Comparison of ENCODE assay signal across 23 cellular contexts in genomic region chr12:16594796-16595195, GRCh38. TPM values are rescaled to one million over a fixed set of nuclear protein-coding genes. Genes with fewer than 3 reads are reported as not detected.
DNase-seq lines count a peak whose midpoint lies in the region; ATAC-seq, FAIRE-seq and TF ChIP-seq lines count a peak whose summit lies in the region.
"Had no signal": no experiment of that assay in that cellular context is flagged by ENCODE, and none has a peak within 500 bp of the region (broad histone marks: within the 10 kb centered on the region; RNA-seq: fewer than 3 reads in every experiment).

No MANE protein-coding gene starts in this region.

- intact Hi-C loops in dorsolateral prefrontal cortex (cut with DNase I): no loop called here
- intact Hi-C loops in kidney (cut with DNase I): no loop called here
- intact Hi-C loops in Right ventricle myocardium superior (cut with DNase I): no loop called here

- H3K56ac ChIP-seq in H9 (ENCODE audit: insufficient read length, low read depth, low read length): no peak overlapping the region

- FAIRE-seq in A204.1 (lab: Jason Lieb, UNC) (peak; percentile 76), A549 (lab: Jason Lieb, UNC) (no peak), kidney (lab: Jason Lieb, UNC) (peak; percentile 59)
- FAIRE-seq: GM12891, GM18507, H54 had no signal

- H3K9ac ChIP-seq in kidney (ENCODE audit: low read length in 2 of 2) (no peak overlapping the region), H9 (ENCODE audit: extremely low read depth, insufficient read length, low read length) (no peak overlapping the region)

- no peak overlapping the region for H3K14ac ChIP-seq in H9 (ENCODE audit: insufficient read depth, low read length)

- TF ChIP-seq CTCF in A549 (IDR thresholded peaks at IDR 0.05) (no peak), dorsolateral prefrontal cortex (IDR thresholded peaks at IDR 0.05 in 54 of 56, conservative IDR thresholded peaks at IDR 0.05 in 2 of 56; ENCODE audit: low read depth in 1 of 56, partially characterized antibody in 56 of 56) (no peak), kidney (IDR thresholded peaks at IDR 0.05; ENCODE audit: borderline replicate concordance, extremely low read depth, insufficient read depth) (no peak), H9 (conservative IDR thresholded peaks at IDR 0.05) (no peak)

- no peak overlapping the region for H4K8ac ChIP-seq in H9 (replicated peaks; ENCODE audit: insufficient read length, low read depth, low read length)

- H2AFZ ChIP-seq in H9 (ENCODE audit: low read length): no peak overlapping the region
- H2AFZ ChIP-seq: GM23338 had no signal

- no peak overlapping the region for H2BK20ac ChIP-seq in H9 (ENCODE audit: low read depth, low read length, poor library complexity, severe bottlenecking)

- no peak overlapping the region for H2BK12ac ChIP-seq in H9 (ENCODE audit: insufficient read length, low read depth, low read length)

- no peaks in the 10 kb centered on the region; a peak in 1 of 7 replicates for H3K36me3 Mint-ChIP-seq in H9 (ENCODE audit: insufficient read depth in 1 of 3, low read depth in 3 of 3)
- H3K36me3 Mint-ChIP-seq: CD4-positive, alpha-beta memory T cell had no signal

- TF ChIP-seq EP300 in A549 (IDR thresholded peaks at IDR 0.05): no peak

- H3K4me1 ChIP-seq in A549 (no peaks in the 10 kb centered on the region), kidney (ENCODE audit: control insufficient read depth in 1 of 2, insufficient read depth in 1 of 2, low read depth in 1 of 2, low read length in 2 of 2) (no peaks in the 10 kb centered on the region), H9 (ENCODE audit: insufficient read depth, low read length) (no peaks in the 10 kb centered on the region; the same call in 1 of the 2 replicates)

- no peak overlapping the region for H4K91ac ChIP-seq in H9 (ENCODE audit: insufficient read length, low read depth, low read length)

- H3K23me2 ChIP-seq in H9 (ENCODE audit: insufficient read length, low read depth, low read length, poor library complexity, severe bottlenecking): no peaks in the 10 kb centered on the region

- H3K27me3 ChIP-seq in dorsolateral prefrontal cortex (no peaks in the 10 kb centered on the region), H9 (ENCODE audit: insufficient read depth, low read length) (no peaks in the 10 kb centered on the region)

- no peak overlapping the region for H4K5ac ChIP-seq in H9 (ENCODE audit: insufficient read length, low read depth, low read length)

- H3K27ac Mint-ChIP-seq in H9: no peak overlapping the region
- H3K27ac Mint-ChIP-seq: CD4-positive, alpha-beta memory T cell; GM23338 had no signal

- H3K27me3 Mint-ChIP-seq in H9 (ENCODE audit: low read depth): no peaks in the 10 kb centered on the region
- H3K27me3 Mint-ChIP-seq: CD4-positive, alpha-beta memory T cell had no signal

- no peak overlapping the region for H2BK120ac ChIP-seq in H9 (ENCODE audit: low read depth, low read length, poor library complexity, severe bottlenecking)

- H3K23ac ChIP-seq in H9 (ENCODE audit: insufficient read length, low read depth, low read length): no peak overlapping the region

- TF ChIP-seq RAD21 in A549 (conservative IDR thresholded peaks at IDR 0.05 in 1 of 2, IDR thresholded peaks at IDR 0.05 in 1 of 2): no peak

- POLR2A ChIA-PET in A549 (lab: Yijun Ruan, JAX): no interaction called here

- ATAC-seq in A549: no peak
- no peak for ATAC-seq in Right ventricle myocardium superior (ENCODE audit: poor library complexity)
- ATAC-seq: GM23338 had no signal

- H3K27ac ChIP-seq in A549 (no peak overlapping the region), dorsolateral prefrontal cortex (peak overlapping the region in 39 of 59 donors; percentile 6 to 95 (median 62)), kidney (ENCODE audit: low read depth in 2 of 2, low read length in 2 of 2) (no peak overlapping the region), H9 (ENCODE audit: insufficient read length, low read depth, low read length) (no peak overlapping the region)

- H2BK15ac ChIP-seq in H9 (ENCODE audit: low read depth, low read length): no peak overlapping the region

- H3K4me3 ChIP-seq in A549: no peak overlapping the region
- H3K4me3 ChIP-seq in dorsolateral prefrontal cortex: peak overlapping the region in 21 of 59 donors; percentile 6 to 85 (median 27)
- no peak overlapping the region for H3K4me3 ChIP-seq in kidney (ENCODE audit: low read length in 2 of 2)
- H3K4me3 ChIP-seq: GM23338 had no signal

- no peaks in the 10 kb centered on the region for H3K79me2 ChIP-seq in H9 (ENCODE audit: insufficient read depth, low read length)

- H3K4me3 Mint-ChIP-seq in H9: no peak overlapping the region
- H3K4me3 Mint-ChIP-seq: CD4-positive, alpha-beta memory T cell; GM23338 had no signal

- no peak overlapping the region for H3K4ac ChIP-seq in H9 (ENCODE audit: low read depth, low read length)

- H3K4me1 Mint-ChIP-seq in H9: peaks cover 5 to 14% of the 10 kb centered on the region in 2 experiments
- H3K4me1 Mint-ChIP-seq: CD4-positive, alpha-beta memory T cell had no signal

- H3K9me3 ChIP-seq in A549 (no peaks in the 10 kb centered on the region), kidney (ENCODE audit: control insufficient read depth in 1 of 2, low read length in 2 of 2) (no peaks in the 10 kb centered on the region), H9 (ENCODE audit: control insufficient read depth, low read depth, low read length) (no peaks in the 10 kb centered on the region)

- no peaks in the 10 kb centered on the region for H4K20me1 ChIP-seq in H9 (ENCODE audit: control insufficient read depth, insufficient read depth, insufficient read length)

- H3K18ac ChIP-seq in H9 (ENCODE audit: insufficient read length, low read depth, low read length): no peak overlapping the region

- no peaks in the 10 kb centered on the region for H3K79me1 ChIP-seq in H9 (ENCODE audit: insufficient read depth, low read depth, low read length, poor library complexity, severe bottlenecking)

- H3K36me3 ChIP-seq in kidney (ENCODE audit: control insufficient read depth in 1 of 2, insufficient read depth in 2 of 2, low read length in 2 of 2): no peaks in the 10 kb centered on the region

- no peaks in the 10 kb centered on the region; a peak in 1 of 5 replicates for H3K9me3 Mint-ChIP-seq in H9
- H3K9me3 Mint-ChIP-seq: GM23338 had no signal

- CTCF ChIA-PET in A549 (lab: Yijun Ruan, JAX): no interaction called here

- H2BK5ac ChIP-seq in H9 (ENCODE audit: insufficient read length, low read length): no peak overlapping the region

- H3T11ph ChIP-seq in H9 (ENCODE audit: low read length): no peak overlapping the region

- DNase-seq in A549 (ENCODE audit: low read depth in 1 of 2, low spot score in 1 of 2) (no peak), dorsolateral prefrontal cortex (no peak), kidney (no peak), AG08395 (ENCODE audit: low spot score) (no peak), NCI-H2171 (lab: John Stamatoyannopoulos, UW) (no peak), H9 (no peak), Right ventricle myocardium superior (no peak)
- DNase-seq: ACHN; C1 segment of cervical spinal cord; Calu3; CD4-positive, alpha-beta memory T cell; COR-L47; DMS79 treated with DMSO at 0.1 percent for 48 hours; GF-D8; HCEC 1CT had no signal

- no peak for TF ChIP-seq POLR2A in A549 (IDR thresholded peaks at IDR 0.05; ENCODE audit: low read length)

- H2AK5ac ChIP-seq in H9 (ENCODE audit: insufficient read length, low read length): no peak overlapping the region

- H3K4me2 ChIP-seq in A549: no peak overlapping the region
- H3K4me2 ChIP-seq in H9 (ENCODE audit: insufficient read depth, insufficient read length, low read length): no peak overlapping the region
- H3K4me2 ChIP-seq: GM23338 had no signal

TF ChIP-seq in A549, 52 proteins besides CTCF, POLR2A, EP300 and RAD21:
- TF ChIP-seq MAFK (IDR thresholded peaks at IDR 0.05; ENCODE audit: partially characterized antibody): peak; percentile 79
- TF ChIP-seq BCL3 (IDR thresholded peaks at IDR 0.05): no peak

RNA-seq across cellular contexts. Expression of gene LMO3, which starts 11.2 kb away (rescaled TPM):
- 0.05 TPM in 1 of 2 replicates, not detected in the other for polyA plus RNA-seq in A549 (2011; rRNA removed)
- not detected in 2 replicates for polyA plus RNA-seq in A549 (2012; cell fraction: cytosol; rRNA removed)
- not detected in 2 replicates for polyA plus RNA-seq in A549 (2012; cell fraction: nucleus; rRNA removed)
- polyA plus RNA-seq in A549 (2017; fragmentation: RNase III; extraction: RNeasy Plus Mini Kit Qiagen cat#74134 plus additional on column Dnase treatment): not detected in 3 replicates
- polyA minus RNA-seq in A549 (2011; rRNA and poly(A)+ RNA removed): not detected in 2 replicates
- total RNA-seq in dorsolateral prefrontal cortex: 100 to 1,000 TPM; 136 to 490 (median 292) TPM
- 3.7 TPM for total RNA-seq in kidney
- polyA plus RNA-seq in kidney (ENCODE audit: insufficient read depth, low read depth, low replicate concordance): 4.6 TPM
- not detected in 2 replicates for total RNA-seq in H9 (2021)
- total RNA-seq in Right ventricle myocardium superior: 2.3 TPM
- total RNA-seq: A172; Calu3; CD4-positive, alpha-beta memory T cell; G401 had no signal
- polyA plus RNA-seq: BJ; CD4-positive, alpha-beta memory T cell had no signal

Comparison
In these comparisons a context has a peak if more than half of its experiments do, and no peak if none do; other contexts are left out.
1. H3K27ac ChIP-seq: peak in dorsolateral prefrontal cortex (39 of 59); none in A549 (0 of 2), kidney (0 of 2) and H9 (single experiment).
2. RNA of gene LMO3, which starts 11.2 kb away (total RNA-seq): 136 to 490 TPM in dorsolateral prefrontal cortex; 3.7 TPM in kidney (single experiment), 2.3 TPM in Right ventricle myocardium superior (single experiment) and not detected in H9; every median in the first group is over 10 times any median in the second.